Comparison of ENCODE assay signal across 32 cellular contexts in the genomic region with DNA sequence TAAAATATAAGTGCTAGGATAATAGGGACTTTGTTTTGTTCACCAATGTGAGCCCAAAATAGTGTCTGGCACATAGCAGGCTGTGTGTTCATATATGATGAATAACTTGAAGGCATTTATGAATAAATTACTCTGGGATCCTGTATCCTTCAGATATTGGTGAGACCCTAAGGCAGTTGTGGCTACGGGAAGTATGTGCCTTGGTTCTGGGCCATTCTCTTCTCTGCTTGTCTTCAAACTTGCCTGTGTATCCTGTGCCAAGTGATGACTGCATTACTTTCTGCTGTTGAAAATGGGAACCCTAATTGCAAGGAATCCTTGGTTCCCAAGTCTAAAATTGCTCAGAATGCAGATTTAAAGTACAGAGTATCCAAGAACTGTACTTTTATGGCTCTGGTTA.
DNase-seq lines count a peak whose midpoint lies in the region; ATAC-seq, FAIRE-seq and TF ChIP-seq lines count a peak whose summit lies in the region.
"Had no signal": no experiment of that assay in that cellular context is flagged by ENCODE, and none has a peak within 500 bp of the region (broad histone marks: within the 10 kb centered on the region; RNA-seq: fewer than 3 reads in every experiment).

No MANE protein-coding gene starts in this region.

- no TSS peak for BruUV-seq in IMR-90 (replicated peaks; lab: Mats Ljungman, UMichigan)

- H3K4me2 ChIP-seq in IMR-90 (ENCODE audit: low read depth, low read length) (no peak overlapping the region), keratinocyte (ENCODE audit: control insufficient read depth, extremely low read depth, insufficient read depth, low read depth, low read length) (no peak overlapping the region)
- H3K4me2 ChIP-seq: BLaER1 treated with 17β-estradiol and CSF1 and Interleukin-3, amounts not matched to agents 10 nM and 100 nM; PC-9 had no signal

- no peak overlapping the region for H2AK5ac ChIP-seq in IMR-90 (ENCODE audit: low read depth, low read length)

- H3K27ac Mint-ChIP-seq in chondrocyte (ENCODE audit: unreplicated experiment): peak overlapping the region; percentile 51
- no peak overlapping the region for H3K27ac Mint-ChIP-seq in CD14-positive monocyte
- H3K27ac Mint-ChIP-seq: activated CD8-positive, alpha-beta memory T cell treated with anti-CD3 and anti-CD28 coated beads, Interleukin-2, amount 10 ng/mL, durations not matched to agents 7 days and 5 days; mesothelial cell of epicardium; naive B cell; stimulated activated naive CD8-positive, alpha-beta T cell treated with anti-CD3 and anti-CD28 coated beads, Interleukin-15, Interleukin-2, amounts not matched to agents 100 ng/mL and 50 ng/mL, for 24 hours had no signal

- DNase-seq in AG20443 (ENCODE audit: low spot score): peak; percentile 33
- peak; percentile 37 for DNase-seq in IMR-90
- DNase-seq in chondrocyte (ENCODE audit: low spot score): no peak
- peak; percentile 21 for DNase-seq in keratinocyte (ENCODE audit: low read depth, low spot score)
- no peak for DNase-seq in NCI-H446 treated with DMSO at 0.1 percent for 48 hours (lab: John Stamatoyannopoulos, UW)
- DNase-seq in CD14-positive monocyte (ENCODE audit: low spot score): no peak
- DNase-seq in DMS153 treated with DMSO at 0.1 percent for 48 hours (lab: John Stamatoyannopoulos, UW; ENCODE audit: unreplicated experiment): no peak
- DNase-seq: activated CD4-positive, alpha-beta T cell treated with anti-CD3 and anti-CD28 coated beads, Interleukin-2, amount 50 U/mL, for 4 hours; activated CD8-positive, alpha-beta memory T cell treated with anti-CD3 and anti-CD28 coated beads, Interleukin-2, amount 10 ng/mL, durations not matched to agents 7 days and 5 days; activated T-cell treated with anti-CD3 and anti-CD28 coated beads, Interleukin-2, amount 50 U/mL, for 48 hours; DMS79 treated with DMSO at 0.1 percent for 48 hours; HCEC 1CT; heart right ventricle; Karpas-422; naive B cell; NCI-H146; NCI-H345; PC-9; posterior cingulate gyrus; SHP77 treated with DMSO at 0.1 percent for 48 hours; stimulated activated CD4-positive, alpha-beta T cell treated with anti-CD3 and anti-CD28 coated beads, Interleukin-1b, Interleukin-23, amount 100 ng/mL, for 48 hours; uterus had no signal

- dilution Hi-C loops in IMR-90 (cut with HindIII; ENCODE audit: low sequenced_read_pairs, unreplicated experiment) (no loop called here), keratinocyte (cut with MboI; ENCODE audit: extremely low pct_ligation_motif_present, low sequenced_read_pairs) (no loop called here)

- no peak overlapping the region for H4K8ac ChIP-seq in IMR-90 (ENCODE audit: low read depth in 2 of 2, low read length in 2 of 2)

- no peak overlapping the region for H4K91ac ChIP-seq in IMR-90 (ENCODE audit: insufficient read depth, low read depth, low read length)

- H3K27me3 Mint-ChIP-seq in chondrocyte (ENCODE audit: low read depth) (no peaks in the 10 kb centered on the region), CD14-positive monocyte (ENCODE audit: low read depth in 3 of 3) (peaks cover 0 to 2% (median 1%) of the 10 kb centered on the region in 3 donors)
- H3K27me3 Mint-ChIP-seq: activated CD8-positive, alpha-beta memory T cell treated with anti-CD3 and anti-CD28 coated beads, Interleukin-2, amount 10 ng/mL, durations not matched to agents 7 days and 5 days; stimulated activated naive CD8-positive, alpha-beta T cell treated with anti-CD3 and anti-CD28 coated beads, Interleukin-15, Interleukin-2, amounts not matched to agents 100 ng/mL and 50 ng/mL, for 24 hours had no signal

- H3K36me3 Mint-ChIP-seq in chondrocyte (ENCODE audit: low read depth): peaks cover 2% of the 10 kb centered on the region
- H3K36me3 Mint-ChIP-seq in CD14-positive monocyte: no peaks in the 10 kb centered on the region
- H3K36me3 Mint-ChIP-seq: activated CD8-positive, alpha-beta memory T cell treated with anti-CD3 and anti-CD28 coated beads, Interleukin-2, amount 10 ng/mL, durations not matched to agents 7 days and 5 days; mesothelial cell of epicardium; naive B cell had no signal

- H3K4me3 ChIP-seq in IMR-90 (ENCODE audit: insufficient read depth, low read depth, low read length) (no peak overlapping the region), keratinocyte (ENCODE audit: control insufficient read depth in 2 of 3, extremely low read depth in 1 of 3, insufficient read depth in 2 of 3, low read depth in 1 of 3, low read length in 3 of 3) (no peak overlapping the region)
- H3K4me3 ChIP-seq: BLaER1 treated with 17β-estradiol and CSF1 and Interleukin-3, amounts not matched to agents 10 nM and 100 nM; heart right ventricle; PC-9; right atrium auricular region; thoracic aorta; uterus had no signal

- H3K14ac ChIP-seq in IMR-90 (replicated peaks; ENCODE audit: low read depth, low read length): no peak overlapping the region

- no peak overlapping the region for H3K4ac ChIP-seq in IMR-90 (ENCODE audit: low read depth, low read length)

- no peak for ATAC-seq in IMR-90 (ENCODE audit: low read depth)
- no peak for ATAC-seq in GM18870 (IDR thresholded peaks at IDR 0.05; ENCODE audit: unreplicated experiment)
- ATAC-seq: activated CD4-positive, CD25-positive, alpha-beta regulatory T cell treated with anti-CD3 and anti-CD28 coated beads, Interleukin-2, amount 50 U/mL, for 24 hours; activated CD8-positive, alpha-beta memory T cell treated with anti-CD3 and anti-CD28 coated beads, Interleukin-2, amount 10 ng/mL, durations not matched to agents 7 days and 5 days; foreskin keratinocyte; heart right ventricle; HepG2 had no signal

- H3K79me1 ChIP-seq in IMR-90 (ENCODE audit: low read depth in 1 of 2, low read length in 2 of 2): no peaks in the 10 kb centered on the region

- H3K56ac ChIP-seq in IMR-90 (ENCODE audit: extremely low read depth, insufficient read depth, low read length): no peak overlapping the region

- H4K5ac ChIP-seq in IMR-90 (ENCODE audit: low read depth, low read length): no peak overlapping the region

- whole genome bisulfite sequencing in IMR-90 (ENCODE audit: extremely low coverage in 2 of 2, insufficient read length in 1 of 2), 2 experiments: 83% methylated on average over 1 of the region's 1 CpG; no CpG with 5 or more reads in 1 of the 2 experiments

- peaks cover 24% of the 10 kb centered on the region for H3K4me1 Mint-ChIP-seq in chondrocyte (ENCODE audit: low read depth)
- no peaks in the 10 kb centered on the region for H3K4me1 Mint-ChIP-seq in CD14-positive monocyte
- H3K4me1 Mint-ChIP-seq: activated CD8-positive, alpha-beta memory T cell treated with anti-CD3 and anti-CD28 coated beads, Interleukin-2, amount 10 ng/mL, durations not matched to agents 7 days and 5 days; mesothelial cell of epicardium; naive B cell had no signal

- H2BK15ac ChIP-seq in IMR-90 (ENCODE audit: low read depth, low read length): no peak overlapping the region

- POLR2A ChIA-PET in IMR-90 (lab: Charles Lee; ENCODE audit: unreplicated experiment): no interaction called here

- intact Hi-C loops in IMR-90 (cut with micrococcal nuclease) (no loop called here), CD14-positive monocyte (cut with micrococcal nuclease) (no loop called here)

- CTCF ChIA-PET in IMR-90 (lab: Yijun Ruan, JAX): no interaction called here

- no peak overlapping the region for H2AFZ ChIP-seq in IMR-90 (replicated peaks; ENCODE audit: low read length, poor library complexity)
- H2AFZ ChIP-seq in keratinocyte (ENCODE audit: control insufficient read depth, low read length): no peak overlapping the region
- H2AFZ ChIP-seq: PC-9 had no signal

- H2BK120ac ChIP-seq in IMR-90 (ENCODE audit: low read depth, low read length): no peak overlapping the region

- H2BK5ac ChIP-seq in IMR-90 (ENCODE audit: low read depth, low read length, poor library complexity, severe bottlenecking): no peak overlapping the region

- TF ChIP-seq RAD21 in IMR-90 (IDR thresholded peaks at IDR 0.05; ENCODE audit: low read length): no peak

- H2BK20ac ChIP-seq in IMR-90 (ENCODE audit: low read depth, low read length): no peak overlapping the region

- H3K27ac ChIP-seq in IMR-90 (ENCODE audit: insufficient read depth, low read length) (no peak overlapping the region), keratinocyte (ENCODE audit: control insufficient read depth, insufficient read depth, low read length) (no peak overlapping the region)
- H3K27ac ChIP-seq: BLaER1 treated with 17β-estradiol and CSF1 and Interleukin-3, amounts not matched to agents 10 nM and 100 nM; foreskin keratinocyte; heart right ventricle; PC-9; right atrium auricular region; thoracic aorta; uterus had no signal

- H3K4me1 ChIP-seq in IMR-90 (ENCODE audit: control insufficient read depth, insufficient read depth, low read length) (peaks cover 3% of the 10 kb centered on the region), keratinocyte (ENCODE audit: control insufficient read depth, extremely low read depth, insufficient read depth, low read length) (peaks cover 24% of the 10 kb centered on the region)
- H3K4me1 ChIP-seq: BLaER1 treated with 17β-estradiol and CSF1 and Interleukin-3, amounts not matched to agents 10 nM and 100 nM; heart right ventricle; right atrium auricular region; uterus had no signal

- H3K9me3 ChIP-seq in IMR-90 (ENCODE audit: control insufficient read depth, insufficient read depth, low read length) (peaks cover 2% of the 10 kb centered on the region; the same call in 1 of the 2 replicates), keratinocyte (ENCODE audit: control insufficient read depth, low read depth, low read length) (no peaks in the 10 kb centered on the region)
- H3K9me3 ChIP-seq: right atrium auricular region, thoracic aorta, uterus had no signal

- no peak overlapping the region for H3K4me3 Mint-ChIP-seq in chondrocyte (ENCODE audit: unreplicated experiment)
- no peak overlapping the region for H3K4me3 Mint-ChIP-seq in CD14-positive monocyte
- H3K4me3 Mint-ChIP-seq: activated CD8-positive, alpha-beta memory T cell treated with anti-CD3 and anti-CD28 coated beads, Interleukin-2, amount 10 ng/mL, durations not matched to agents 7 days and 5 days; mesothelial cell of epicardium; naive B cell; stimulated activated naive CD8-positive, alpha-beta T cell treated with anti-CD3 and anti-CD28 coated beads, Interleukin-15, Interleukin-2, amounts not matched to agents 100 ng/mL and 50 ng/mL, for 24 hours had no signal

- FAIRE-seq in keratinocyte (lab: Jason Lieb, UNC): peak; percentile 84
- FAIRE-seq: GM18507, HepG2 had no signal

- H3K36me3 ChIP-seq in IMR-90 (ENCODE audit: control insufficient read depth, insufficient read depth, low read length) (no peaks in the 10 kb centered on the region), keratinocyte (ENCODE audit: control insufficient read depth in 2 of 2, extremely low read depth in 1 of 2, insufficient read depth in 2 of 2, low read length in 2 of 2) (no peaks in the 10 kb centered on the region)
- H3K36me3 ChIP-seq: BLaER1 treated with 17β-estradiol and CSF1 and Interleukin-3, amounts not matched to agents 10 nM and 100 nM; heart right ventricle; right atrium auricular region; thoracic aorta; uterus had no signal

- H3K27me3 ChIP-seq in IMR-90 (ENCODE audit: control insufficient read depth, insufficient read depth, low read length) (peaks cover 2% of the 10 kb centered on the region; the same call in 1 of the 2 replicates), keratinocyte (ENCODE audit: control insufficient read depth, extremely low read depth, insufficient read depth, low read length) (no peaks in the 10 kb centered on the region)
- H3K27me3 ChIP-seq: BLaER1 treated with 17β-estradiol and CSF1 and Interleukin-3, amounts not matched to agents 10 nM and 100 nM; foreskin keratinocyte; heart right ventricle; right atrium auricular region; uterus had no signal

- TF ChIP-seq POLR2A in IMR-90 (IDR thresholded peaks at IDR 0.05; ENCODE audit: low read depth, low read length): no peak

- no peaks in the 10 kb centered on the region for H3K79me2 ChIP-seq in keratinocyte (ENCODE audit: control insufficient read depth, insufficient read depth, low read length)

- no peak overlapping the region for H3K18ac ChIP-seq in IMR-90 (ENCODE audit: low read depth, low read length)

- H3K23ac ChIP-seq in IMR-90 (ENCODE audit: low read depth, low read length): no peak overlapping the region

- H4K20me1 ChIP-seq in IMR-90 (ENCODE audit: insufficient read depth, low read length) (peaks cover 4% of the 10 kb centered on the region; the same call in 1 of the 2 replicates), keratinocyte (ENCODE audit: control insufficient read depth, extremely low read depth, insufficient read depth, low read length) (no peaks in the 10 kb centered on the region)
- H4K20me1 ChIP-seq: BLaER1 treated with 17β-estradiol and CSF1 and Interleukin-3, amounts not matched to agents 10 nM and 100 nM had no signal

- no peak for TF ChIP-seq CTCF in IMR-90 (conservative IDR thresholded peaks at IDR 0.05; ENCODE audit: low read depth, low read length)
- no peak for TF ChIP-seq CTCF in chondrocyte (IDR thresholded peaks at IDR 0.05)
- no peak for TF ChIP-seq CTCF in keratinocyte (optimal IDR thresholded peaks at IDR 0.05 in 1 of 3, IDR thresholded peaks at IDR 0.05 in 1 of 3, conservative IDR thresholded peaks at IDR 0.05 in 1 of 3; ENCODE audit: extremely low read depth in 1 of 3, insufficient read depth in 2 of 3, low read length in 3 of 3)
- no peak for TF ChIP-seq CTCF in CD14-positive monocyte (IDR thresholded peaks at IDR 0.05)

- H3K9me3 Mint-ChIP-seq in chondrocyte (ENCODE audit: low read depth) (peaks cover 4% of the 10 kb centered on the region), CD14-positive monocyte (peaks cover 0 to 16% (median 4%) of the 10 kb centered on the region in 7 donors)

- in situ Hi-C loops in IMR-90 (cut with MboI; ENCODE audit: low sequenced_read_pairs): no loop called here

- H3K9ac ChIP-seq in IMR-90 (ENCODE audit: low read depth, low read length) (no peak overlapping the region), keratinocyte (ENCODE audit: control insufficient read depth, extremely low read depth, insufficient read depth, low read length) (no peak overlapping the region)
- H3K9ac ChIP-seq: BLaER1 treated with 17β-estradiol and CSF1 and Interleukin-3, amounts not matched to agents 10 nM and 100 nM had no signal

- H2AK9ac ChIP-seq in IMR-90 (replicated peaks; ENCODE audit: low read depth, low read length, poor library complexity): no peak overlapping the region

- H3K9me1 ChIP-seq in IMR-90 (ENCODE audit: insufficient read depth, low read length) (peaks cover 4% of the 10 kb centered on the region; the same call in 1 of the 2 replicates), keratinocyte (ENCODE audit: control insufficient read depth, extremely low read depth, insufficient read depth, low read length) (no peaks in the 10 kb centered on the region)

Comparison
In these comparisons a context has a peak if more than half of its experiments do, and no peak if none do; other contexts are left out.
1. DNase-seq: peak in AG20443 (single experiment), IMR-90 (single experiment) and keratinocyte (single experiment); none in chondrocyte (single experiment), NCI-H446 treated with DMSO at 0.1 percent for 48 hours (single experiment), CD14-positive monocyte (single experiment) and DMS153 treated with DMSO at 0.1 percent for 48 hours (single experiment).